In genomic region chr7:71506822-71507221, GRCh38 we compare ENCODE assay signal across 3 cellular contexts.
"Had no signal": no experiment of that assay in that cellular context is flagged by ENCODE, and none has a peak within 500 bp of the region (broad histone marks: within the 10 kb centered on the region; RNA-seq: fewer than 3 reads in every experiment).

No MANE protein-coding gene starts in this region.

- H3K4me3 ChIP-seq: GM12878 had no signal

- ATAC-seq: GM12878 had no signal

- DNase-seq: GDM1, GF-D8 had no signal
